ENCODE assay signal across 8 cellular contexts in the genomic region with DNA sequence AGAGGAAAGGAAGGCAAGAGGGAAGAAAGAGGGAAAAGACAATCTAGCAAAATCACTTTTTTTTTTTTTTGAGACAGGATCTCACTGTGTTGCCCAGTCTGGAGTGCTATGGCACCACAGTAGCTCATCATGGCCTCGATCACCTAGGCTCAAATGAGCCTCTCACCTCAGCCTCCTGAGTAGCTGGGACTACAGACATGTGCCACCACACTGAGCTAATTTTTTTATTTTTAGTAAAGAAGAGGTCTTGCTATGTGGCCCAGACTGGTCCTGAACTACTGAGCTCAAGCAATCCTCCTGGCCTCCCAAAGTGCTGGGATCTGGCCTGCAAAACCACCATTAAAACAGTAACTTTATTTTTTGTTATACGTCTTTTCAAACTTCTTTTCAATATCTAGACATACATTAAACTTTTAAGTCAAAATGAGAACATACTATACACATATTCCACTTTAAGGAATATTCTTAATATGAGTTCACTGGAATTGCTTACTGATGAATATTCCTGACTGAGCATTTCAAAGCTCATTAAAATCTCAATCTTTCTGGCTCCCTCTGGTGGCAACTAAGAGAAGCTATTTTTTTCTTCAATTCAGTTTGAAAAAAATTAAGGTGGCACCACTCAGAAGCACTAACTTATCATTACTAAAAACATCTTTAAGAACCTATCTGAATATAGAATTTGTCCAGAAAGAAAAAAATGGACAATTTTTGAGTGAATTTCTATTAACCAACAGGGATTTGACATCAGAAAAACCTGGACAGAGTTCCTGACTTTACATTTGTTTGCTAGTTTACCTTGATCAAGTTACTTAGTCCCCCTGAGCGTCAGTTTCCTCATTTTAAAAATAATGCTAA. TPM values are rescaled to one million over a fixed set of nuclear protein-coding genes. Genes with fewer than 3 reads are reported as not detected.
A peak's percentile ranks its signal among the peaks of the same experiment; 100 is the strongest.
DNase-seq lines count a peak whose midpoint lies in the region; FAIRE-seq and TF ChIP-seq lines count a peak whose summit lies in the region.

No MANE protein-coding gene starts in this region.

- H3K36me3 Mint-ChIP-seq in osteocyte (ENCODE audit: unreplicated experiment), result peaks cover 34% of the 10 kb centered on the region

- peaks cover 47% of the 10 kb centered on the region for H3K4me1 Mint-ChIP-seq in osteocyte (ENCODE audit: unreplicated experiment)

- DNase-seq in AG20443 (ENCODE audit: low spot score) (peak; percentile 61), GM23248 (peak; percentile 76), OCI-LY7 (ENCODE audit: low spot score) (peak; percentile 45), endothelial cell of umbilical vein (ENCODE audit: low read depth, low spot score) (peak; percentile 62), osteocyte (ENCODE audit: extremely low spot score, unreplicated experiment) (no peak), head of caudate nucleus (no peak)
- no peak for DNase-seq in stimulated activated CD4-positive, alpha-beta T cell treated with anti-CD3 and anti-CD28 coated beads, Interleukin-1b, Interleukin-23, amount 100 ng/mL, for 48 hours
- DNase-seq in stimulated activated CD4-positive, alpha-beta T cell treated with anti-CD3 and anti-CD28 coated beads, Interleukin-4, amount 100 ng/mL, for 1 hour, result no peak

- intact Hi-C loops in OCI-LY7 (cut with micrococcal nuclease; ENCODE audit: unreplicated experiment) (loop anchor here (5.0 kb wide), 1 partner anchor 1245 kb away; no protein-coding TSS in a partner anchor), endothelial cell of umbilical vein (cut with micrococcal nuclease) (loop anchor here (1.0 to 10.0 kb wide), 3 partner anchors 20 to 158 kb away; no protein-coding TSS in a partner anchor), head of caudate nucleus (cut with DNase I) (no loop called here)

- H3K36me3 ChIP-seq in GM23248 (ENCODE audit: low read depth) (no peaks in the 10 kb centered on the region), OCI-LY7 (ENCODE audit: insufficient read depth, low read length) (no peaks in the 10 kb centered on the region), endothelial cell of umbilical vein (ENCODE audit: control insufficient read depth in 2 of 2, extremely low read depth in 1 of 2, insufficient read depth in 2 of 2, low read length in 2 of 2) (no peaks in the 10 kb centered on the region)

- no peak overlapping the region for H3K4me3 Mint-ChIP-seq in osteocyte (ENCODE audit: unreplicated experiment)

- TF ChIP-seq CTCF in OCI-LY7 (conservative IDR thresholded peaks at IDR 0.05; ENCODE audit: low read length), result peak; percentile 94
- peak; percentile 44 for TF ChIP-seq CTCF in endothelial cell of umbilical vein (IDR thresholded peaks at IDR 0.05; ENCODE audit: extremely low read depth in 1 of 2, insufficient read depth in 1 of 2, low read depth in 1 of 2, low read length in 2 of 2)
- TF ChIP-seq CTCF in osteocyte (IDR thresholded peaks at IDR 0.05), result peak; percentile 72

- H3K9ac ChIP-seq in GM23248, result no peak overlapping the region
- H3K9ac ChIP-seq in endothelial cell of umbilical vein (replicated peaks; ENCODE audit: extremely low read depth, insufficient read depth, low read length), result no peak overlapping the region

- H3K4me2 ChIP-seq in GM23248 (ENCODE audit: unreplicated experiment) (no peak overlapping the region), OCI-LY7 (ENCODE audit: low read length) (no peak overlapping the region), endothelial cell of umbilical vein (ENCODE audit: insufficient read depth, low read length) (no peak overlapping the region)

- H3K9me2 ChIP-seq in GM23248 (ENCODE audit: insufficient read depth) (no peaks in the 10 kb centered on the region), OCI-LY7 (ENCODE audit: insufficient read depth, low read length) (no peaks in the 10 kb centered on the region)

- no peak overlapping the region for H3K4me3 ChIP-seq in GM23248
- no peak overlapping the region for H3K4me3 ChIP-seq in OCI-LY7 (ENCODE audit: low read depth, low read length, poor library complexity, severe bottlenecking)
- no peak overlapping the region for H3K4me3 ChIP-seq in endothelial cell of umbilical vein (replicated peaks in 1 of 3; ENCODE audit: insufficient read depth in 1 of 3, low read depth in 1 of 3, low read length in 3 of 3)

- WGBS in GM23248 (ENCODE audit: low coverage in 1 of 2, low lambda C conversion rate in 2 of 2, missing lambda C conversion rate in 2 of 2), 2 experiments, result 70 to 71% methylated on average over 3 of the region's 3 CpGs

- no peak for TF ChIP-seq POLR2A in endothelial cell of umbilical vein (IDR thresholded peaks at IDR 0.05; ENCODE audit: low read depth, low read length)

- H4K20me1 ChIP-seq in GM23248 (ENCODE audit: insufficient read depth) (no peaks in the 10 kb centered on the region), OCI-LY7 (ENCODE audit: insufficient read depth, low read length) (no peaks in the 10 kb centered on the region), endothelial cell of umbilical vein (replicated peaks; ENCODE audit: control insufficient read depth, extremely low read depth, insufficient read depth, low read length) (no peaks in the 10 kb centered on the region)

- no peaks in the 10 kb centered on the region for H3K9me1 ChIP-seq in endothelial cell of umbilical vein (replicated peaks; ENCODE audit: control insufficient read depth, extremely low read depth, insufficient read depth, low read length)

- no peaks in the 10 kb centered on the region for H3K9me3 Mint-ChIP-seq in osteocyte (ENCODE audit: unreplicated experiment)

- H3K4me1 ChIP-seq in GM23248 (ENCODE audit: insufficient read depth) (peaks cover 14% of the 10 kb centered on the region; the same call in 1 of the 2 replicates), OCI-LY7 (ENCODE audit: insufficient read depth, low read length, poor library complexity, severe bottlenecking) (no peaks in the 10 kb centered on the region), endothelial cell of umbilical vein (ENCODE audit: control insufficient read depth, extremely low read depth, insufficient read depth, low read length) (peaks cover 30% of the 10 kb centered on the region)

- POLR2A ChIA-PET in OCI-LY7 (lab: Charles Lee) (interaction anchor here (0.6 kb wide), 1 partner anchor 160 kb away, joined by 4 read pairs; no protein-coding TSS in a partner anchor), endothelial cell of umbilical vein (lab: Charles Lee) (interaction anchor here (0.6 to 1.5 kb wide), 6 partner anchors 19 to 41 kb away, joined by 3 to 9 read pairs (median 4); no protein-coding TSS in a partner anchor)

- peaks cover 11% of the 10 kb centered on the region for H3F3A ChIP-seq in GM23248 (ENCODE audit: insufficient read depth)

- H3K9me3 ChIP-seq in GM23248 (ENCODE audit: low read depth) (no peaks in the 10 kb centered on the region), OCI-LY7 (ENCODE audit: low read length) (no peaks in the 10 kb centered on the region), endothelial cell of umbilical vein (replicated peaks; ENCODE audit: control insufficient read depth, insufficient read depth, low read length) (no peaks in the 10 kb centered on the region)

- in situ Hi-C loops in GM23248 (cut with MboI), result no loop called here

- H3K27me3 ChIP-seq in GM23248 (replicated peaks; ENCODE audit: insufficient read depth) (no peaks in the 10 kb centered on the region), endothelial cell of umbilical vein (ENCODE audit: control insufficient read depth in 2 of 2, insufficient read depth in 2 of 2, low read length in 2 of 2) (no peaks in the 10 kb centered on the region)

- dilution Hi-C loops in endothelial cell of umbilical vein (cut with MboI; ENCODE audit: extremely low pct_ligation_motif_present, low sequenced_read_pairs), result no loop called here

- CTCF ChIA-PET in OCI-LY7 (lab: Charles Lee; ENCODE audit: unreplicated experiment), result interaction anchor here (0.6 kb wide), 1 partner anchor 1691 kb away, joined by 4 read pairs; no protein-coding TSS in a partner anchor
- CTCF ChIA-PET in endothelial cell of umbilical vein (lab: Charles Lee), result interaction anchor here (0.6 to 6.2 kb wide), 59 partner anchors 9 to 1244 kb away, joined by 3 to 309 read pairs (median 6); a partner anchor contains a TSS

- FAIRE-seq in endothelial cell of umbilical vein (lab: Jason Lieb, UNC), result peak; percentile 28

- H3K79me2 ChIP-seq in GM23248 (ENCODE audit: insufficient read depth) (peaks cover 98% of the 10 kb centered on the region), OCI-LY7 (ENCODE audit: insufficient read depth, low read depth, low read length) (no peaks in the 10 kb centered on the region), endothelial cell of umbilical vein (ENCODE audit: control insufficient read depth, insufficient read depth, low read length) (peaks cover 39% of the 10 kb centered on the region)

- H3K27ac ChIP-seq in GM23248 (no peak overlapping the region), OCI-LY7 (ENCODE audit: low read depth, low read length, poor library complexity, severe bottlenecking) (no peak overlapping the region), endothelial cell of umbilical vein (ENCODE audit: insufficient read depth, low read depth, low read length) (peak overlapping the region; percentile 36)

- H2AFZ ChIP-seq in GM23248 (no peak overlapping the region), OCI-LY7 (ENCODE audit: low read length) (no peak overlapping the region), endothelial cell of umbilical vein (ENCODE audit: low read depth, low read length) (no peak overlapping the region)

- no peaks in the 10 kb centered on the region for H3K27me3 Mint-ChIP-seq in osteocyte (ENCODE audit: unreplicated experiment)

- H3K27ac Mint-ChIP-seq in osteocyte (ENCODE audit: unreplicated experiment), result peak overlapping the region; percentile 61

- no TSS peak for BruUV-seq in OCI-LY7 (replicated peaks; lab: Mats Ljungman, UMichigan)
- BruUV-seq in endothelial cell of umbilical vein (replicated peaks; lab: Mats Ljungman, UMichigan), result no TSS peak

TF ChIP-seq in endothelial cell of umbilical vein, 7 proteins besides CTCF, POLR2A, EP300 and RAD21 (continues in another document):
- no peak for TF ChIP-seq MYC (IDR thresholded peaks at IDR 0.05; ENCODE audit: low read depth, low read length)

RNA-seq across cellular contexts. Expression of a gene that starts 40.9 kb away (rescaled TPM):
- total RNA-seq in GM23248 (2014; rRNA removed; shearing (Covaris generic)), result 47.0 and 64.0 TPM in 2 replicates
- polyA plus RNA-seq in GM23248 (2016; fragmentation: Nextera tagmentation; extraction: Ambion mirVana) (128 and 135 TPM in 2 replicates), endothelial cell of umbilical vein (167 and 219 TPM in 2 replicates)
- total RNA-seq in OCI-LY7 (2014; rRNA removed; shearing (Covaris generic)), result not detected in 2 replicates
- total RNA-seq in OCI-LY7 (2022) (not detected in 2 replicates), endothelial cell of umbilical vein (270 and 292 TPM in 2 replicates), osteocyte (259 and 264 TPM in 2 replicates)
- polyA plus RNA-seq in endothelial cell of umbilical vein (2011; cell fraction: cytosol; rRNA removed), result 80.1 and 99.7 TPM in 2 replicates
- 468 and 497 TPM in 2 replicates for polyA plus RNA-seq in endothelial cell of umbilical vein (2011; cell fraction: nucleus; rRNA removed)
- polyA plus RNA-seq in endothelial cell of umbilical vein (2012), result 81.1 and 104 TPM in 2 replicates
- polyA minus RNA-seq in endothelial cell of umbilical vein, result 784 and 840 TPM in 2 replicates
- 17.6 TPM for polyA minus RNA-seq in endothelial cell of umbilical vein (2011; cell fraction: cytosol; rRNA and poly(A)+ RNA removed)
- 795 and 1,008 TPM in 2 replicates for polyA minus RNA-seq in endothelial cell of umbilical vein (2011; cell fraction: nucleus; rRNA and poly(A)+ RNA removed)

Comparison
In these comparisons a context has a peak if more than half of its experiments do, and no peak if none do; other contexts are left out.
1. DNase-seq: peak in AG20443 (single experiment), GM23248 (single experiment), OCI-LY7 (single experiment) and endothelial cell of umbilical vein (single experiment); none in osteocyte (single experiment), stimulated activated CD4-positive, alpha-beta T cell treated with anti-CD3 and anti-CD28 coated beads, Interleukin-1b, Interleukin-23, amount 100 ng/mL, for 48 hours (single experiment), head of caudate nucleus (0 of 42) and stimulated activated CD4-positive, alpha-beta T cell treated with anti-CD3 and anti-CD28 coated beads, Interleukin-4, amount 100 ng/mL, for 1 hour (single experiment).
2. CTCF ChIP-seq: peak in every context shown above with its lines; median percentile 94 in OCI-LY7; 72 in osteocyte; 44 in endothelial cell of umbilical vein.
3. RNA of a gene that starts 40.9 kb away (total RNA-seq): 270 to 292 TPM in endothelial cell of umbilical vein, 259 to 264 TPM in osteocyte and 47.0 to 64.0 TPM in GM23248; not detected in OCI-LY7; every median in the first group is over 10 times any median in the second.